20 cellular contexts compared by ENCODE assay signal in the genomic region with DNA sequence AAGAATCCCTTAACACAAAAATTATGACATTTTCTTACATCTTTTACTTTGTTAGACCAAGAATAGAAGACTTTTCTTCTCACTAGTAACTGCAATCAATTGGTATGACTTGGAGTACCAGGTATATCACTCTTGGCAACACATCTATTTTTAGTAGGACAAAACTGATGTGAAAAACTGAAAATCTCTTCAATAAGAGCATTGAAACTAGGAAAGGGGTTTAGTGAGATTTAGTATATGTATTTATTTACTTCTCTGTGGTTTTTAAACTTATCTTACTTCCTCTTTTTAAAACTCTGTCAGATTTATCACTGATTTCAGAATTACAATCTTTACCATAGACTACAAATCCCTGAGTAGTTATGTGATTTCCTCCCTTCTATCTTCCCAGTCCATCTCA.
DNase-seq lines count a peak whose midpoint lies in the region; ATAC-seq, FAIRE-seq and TF ChIP-seq lines count a peak whose summit lies in the region.
"Had no signal": no experiment of that assay in that cellular context is flagged by ENCODE, and none has a peak within 500 bp of the region (broad histone marks: within the 10 kb centered on the region; RNA-seq: fewer than 3 reads in every experiment).

No MANE protein-coding gene starts in this region.

- DNase-seq in MM.1S (peak; percentile 9), NCI-H1930 (lab: John Stamatoyannopoulos, UW) (no peak), kidney (no peak), GM12892 (ENCODE audit: insufficient read length) (no peak), NCI-H187 treated with DMSO at 0.1 percent for 48 hours (lab: John Stamatoyannopoulos, UW) (no peak)
- DNase-seq: activated CD4-positive, alpha-beta T cell treated with anti-CD3 and anti-CD28 coated beads for 48 hours; activated CD8-positive, alpha-beta memory T cell treated with anti-CD3 and anti-CD28 coated beads, Interleukin-2, amount 50 U/mL, for 4 hours; activated gamma-delta T cell treated with Interleukin-2 at 50 U/mL for 16 hours; amniotic stem cell; CD8-positive, alpha-beta memory T cell; dorsolateral prefrontal cortex; GM23248; IMR-90; left ventricle myocardium inferior; NCI-H2029 had no signal

- H3K4me3 ChIP-seq in MM.1S (ENCODE audit: low read length): no peak overlapping the region
- H3K4me3 ChIP-seq in kidney (ENCODE audit: low read length in 2 of 2): no peak overlapping the region
- H3K4me3 ChIP-seq: dorsolateral prefrontal cortex, GM23248, left ventricle myocardium inferior, spleen had no signal

- ATAC-seq in GM18511 (IDR thresholded peaks at IDR 0.05; ENCODE audit: unreplicated experiment) (peak; percentile 67), GM21367 (IDR thresholded peaks at IDR 0.05; ENCODE audit: unreplicated experiment) (peak; percentile 85), HG02973 (IDR thresholded peaks at IDR 0.05; ENCODE audit: unreplicated experiment) (peak; percentile 87)

- H3K9me3 ChIP-seq in MM.1S (replicated peaks; ENCODE audit: insufficient read depth, low read length) (no peaks in the 10 kb centered on the region), kidney (ENCODE audit: control insufficient read depth in 1 of 2, low read length in 2 of 2) (no peaks in the 10 kb centered on the region)

- H3K9me2 ChIP-seq in MM.1S (replicated peaks; ENCODE audit: insufficient read depth, low read length): no peaks in the 10 kb centered on the region

- H3K4me1 ChIP-seq in MM.1S (ENCODE audit: low read length) (peaks cover 7% of the 10 kb centered on the region), kidney (ENCODE audit: control insufficient read depth in 1 of 2, insufficient read depth in 1 of 2, low read depth in 1 of 2, low read length in 2 of 2) (no peaks in the 10 kb centered on the region)
- H3K4me1 ChIP-seq: left ventricle myocardium inferior, spleen had no signal

- H3K27me3 ChIP-seq in MM.1S (replicated peaks; ENCODE audit: insufficient read depth, low read length): no peaks in the 10 kb centered on the region
- H3K27me3 ChIP-seq: dorsolateral prefrontal cortex, spleen had no signal

- H3K9ac ChIP-seq in MM.1S (ENCODE audit: low read length): no peak overlapping the region
- H3K9ac ChIP-seq in kidney (ENCODE audit: low read length in 2 of 2): no peak overlapping the region
- H3K9ac ChIP-seq: GM23248 had no signal

- H3K79me2 ChIP-seq in MM.1S (ENCODE audit: low read length): no peaks in the 10 kb centered on the region

- H4K20me1 ChIP-seq in MM.1S (ENCODE audit: insufficient read depth, low read length): no peaks in the 10 kb centered on the region

- no peaks in the 10 kb centered on the region for H3F3A ChIP-seq in MM.1S (ENCODE audit: insufficient read depth, low read length)

- TF ChIP-seq CTCF in MM.1S (IDR thresholded peaks at IDR 0.05; ENCODE audit: low read length) (no peak), kidney (IDR thresholded peaks at IDR 0.05; ENCODE audit: borderline replicate concordance, extremely low read depth, insufficient read depth) (no peak)

- no peak overlapping the region for H3K27ac ChIP-seq in MM.1S (ENCODE audit: low read length)
- H3K27ac ChIP-seq in kidney (ENCODE audit: low read depth in 2 of 2, low read length in 2 of 2): no peak overlapping the region
- H3K27ac ChIP-seq: dorsolateral prefrontal cortex, epithelial cell of prostate, GM23248, left ventricle myocardium inferior, spleen had no signal

- intact Hi-C loops in kidney (cut with DNase I): no loop called here

- no peak overlapping the region for H2AFZ ChIP-seq in MM.1S (ENCODE audit: low read length)
- H2AFZ ChIP-seq: GM23248 had no signal

- FAIRE-seq in kidney (lab: Jason Lieb, UNC): no peak
- no peak for FAIRE-seq in GM12892 (lab: Jason Lieb, UNC)

- H3K4me2 ChIP-seq in MM.1S (ENCODE audit: low read depth, low read length): peak overlapping the region; percentile 15; the same call in 1 of the 2 replicates

- no peak for TF ChIP-seq POLR2A in GM12892 (IDR thresholded peaks at IDR 0.05; ENCODE audit: low read depth, low read length)

- H3K36me3 ChIP-seq in MM.1S (replicated peaks; ENCODE audit: insufficient read depth, low read length): no peaks in the 10 kb centered on the region
- H3K36me3 ChIP-seq in kidney (ENCODE audit: control insufficient read depth in 1 of 2, insufficient read depth in 2 of 2, low read length in 2 of 2): no peaks in the 10 kb centered on the region
- H3K36me3 ChIP-seq: left ventricle myocardium inferior, spleen had no signal
